Comparison of ENCODE assay signal across 9 cellular contexts in the genomic region with DNA sequence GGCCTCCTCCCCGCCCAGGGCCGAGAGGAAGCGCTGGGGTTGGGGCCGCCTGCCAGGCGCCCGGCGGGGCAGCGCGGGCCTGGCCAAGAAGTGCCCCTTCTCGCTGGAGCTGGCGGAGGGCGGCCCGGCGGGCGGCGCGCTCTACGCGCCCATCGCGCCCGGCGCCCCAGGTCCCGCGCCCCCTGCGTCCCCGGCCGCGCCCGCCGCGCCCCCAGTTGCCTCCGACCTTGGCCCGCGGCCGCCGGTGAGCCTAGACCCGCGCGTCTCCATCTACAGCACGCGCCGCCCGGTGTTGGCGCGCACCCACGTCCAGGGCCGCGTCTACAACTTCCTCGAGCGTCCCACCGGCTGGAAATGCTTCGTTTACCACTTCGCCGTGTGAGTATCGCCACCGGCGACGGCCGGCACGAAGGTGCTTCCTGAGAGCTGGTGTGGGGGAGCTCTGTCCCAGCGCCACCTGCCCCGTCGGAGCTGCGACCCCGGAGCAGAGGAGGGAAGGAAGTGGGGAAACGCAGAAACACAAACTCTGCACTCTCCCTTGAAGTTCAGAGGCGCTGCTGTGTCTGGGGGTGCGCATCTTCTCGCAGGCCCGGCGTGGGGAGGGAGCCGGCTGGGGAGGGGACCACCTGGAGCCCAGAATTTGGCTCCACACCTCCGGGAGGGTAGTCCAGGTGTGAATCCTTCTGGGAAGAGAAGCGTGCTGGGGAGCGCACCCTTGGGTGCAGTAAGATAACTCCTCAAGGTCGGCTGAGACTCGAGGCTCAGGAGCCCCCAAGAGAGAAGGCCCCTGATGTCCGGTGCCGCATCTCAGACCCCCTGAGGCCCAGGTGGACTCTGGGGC. TPM values are rescaled to one million over a fixed set of nuclear protein-coding genes. Genes with fewer than 3 reads are reported as not detected.
DNase-seq lines count a peak whose midpoint lies in the region; ATAC-seq, FAIRE-seq and TF ChIP-seq lines count a peak whose summit lies in the region.
"Had no signal": no experiment of that assay in that cellular context is flagged by ENCODE, and none has a peak within 500 bp of the region (broad histone marks: within the 10 kb centered on the region; RNA-seq: fewer than 3 reads in every experiment).

No MANE protein-coding gene starts in this region.

- 40% methylated on average over 12 of the region's 80 CpGs for WGBS in A549 (ENCODE audit: missing lambda C conversion rate)

- H3K4me2 ChIP-seq in A549, result peak overlapping the region; percentile 100

- H3K4me3 ChIP-seq in A549 (peak overlapping the region; percentile 72), bronchial epithelial cell (ENCODE audit: low read depth, low read length) (peak overlapping the region; percentile 23)
- peak overlapping the region; percentile 71 for H3K4me3 ChIP-seq in naive thymus-derived CD4-positive, alpha-beta T cell (ENCODE audit: low read length)

- no peak; a peak in 2 of 6 replicates for ATAC-seq in A549
- peak; percentile 30 for ATAC-seq in naive thymus-derived CD4-positive, alpha-beta T cell
- no peak for ATAC-seq in HG02610 (IDR thresholded peaks at IDR 0.05; ENCODE audit: unreplicated experiment)
- ATAC-seq in GM19452 (IDR thresholded peaks at IDR 0.05; ENCODE audit: unreplicated experiment), result no peak
- no peak for ATAC-seq in GM21529 (IDR thresholded peaks at IDR 0.05; ENCODE audit: unreplicated experiment)

- peaks cover 0 to 3% (median 0%) of the 10 kb centered on the region in 5 donors for H3K36me3 Mint-ChIP-seq in naive thymus-derived CD4-positive, alpha-beta T cell

- no peak for TF ChIP-seq RAD21 in A549 (conservative IDR thresholded peaks at IDR 0.05 in 1 of 2, IDR thresholded peaks at IDR 0.05 in 1 of 2)

- H3K4me1 Mint-ChIP-seq in naive thymus-derived CD4-positive, alpha-beta T cell, result peaks cover 22 to 53% (median 41%) of the 10 kb centered on the region in 7 donors

- TF ChIP-seq POLR2A in A549 (IDR thresholded peaks at IDR 0.05; ENCODE audit: low read length), result no peak

- peaks cover 5% of the 10 kb centered on the region for H3K27me3 ChIP-seq in bronchial epithelial cell (ENCODE audit: control insufficient read depth, insufficient read depth, low read length)
- no peaks in the 10 kb centered on the region for H3K27me3 ChIP-seq in naive thymus-derived CD4-positive, alpha-beta T cell (ENCODE audit: control insufficient read depth in 2 of 2, insufficient read depth in 2 of 2, low read length in 2 of 2)

- H3K4me3 Mint-ChIP-seq in naive thymus-derived CD4-positive, alpha-beta T cell, result peak overlapping the region; percentile 93 to 99 (median 96)

- CTCF ChIA-PET in A549 (lab: Yijun Ruan, JAX), result interaction anchor here (1.1 to 4.2 kb wide), 2 partner anchors 87 to 248 kb away, joined by 3 to 16 read pairs; no protein-coding TSS in a partner anchor
- CTCF ChIA-PET in naive thymus-derived CD4-positive, alpha-beta T cell (lab: Charles Lee), result interaction anchor here (0.8 to 1.6 kb wide), 5 partner anchors 20 to 443 kb away, joined by 3 to 4 read pairs (median 3); no protein-coding TSS in a partner anchor

- H3K4me1 ChIP-seq in A549, result peaks cover 6% of the 10 kb centered on the region
- H3K4me1 ChIP-seq in naive thymus-derived CD4-positive, alpha-beta T cell (ENCODE audit: control insufficient read depth in 2 of 2, insufficient read depth in 2 of 2, low read length in 2 of 2), result peaks cover 22 to 56% of the 10 kb centered on the region in 2 donors

- H3K27me3 Mint-ChIP-seq in naive thymus-derived CD4-positive, alpha-beta T cell, result peaks cover 0 to 20% (median 0%) of the 10 kb centered on the region in 5 donors

- no peak for TF ChIP-seq EP300 in A549 (IDR thresholded peaks at IDR 0.05)

- TF ChIP-seq CTCF in A549 (IDR thresholded peaks at IDR 0.05) (no peak), bronchial epithelial cell (IDR thresholded peaks at IDR 0.05; ENCODE audit: insufficient read depth, low read length, severe bottlenecking) (no peak)

- no peak for FAIRE-seq in A549 (lab: Jason Lieb, UNC)
- FAIRE-seq in bronchial epithelial cell (lab: Jason Lieb, UNC), result no peak

- H3K36me3 ChIP-seq in bronchial epithelial cell (ENCODE audit: control insufficient read depth, insufficient read depth, low read length), result no peaks in the 10 kb centered on the region
- peaks cover 0 to 8% (median 0%) of the 10 kb centered on the region in 3 experiments for H3K36me3 ChIP-seq in naive thymus-derived CD4-positive, alpha-beta T cell (ENCODE audit: control insufficient read depth in 2 of 3, insufficient read depth in 3 of 3, low read length in 3 of 3)

- peaks cover 0 to 2% (median 0%) of the 10 kb centered on the region in 11 donors for H3K9me3 Mint-ChIP-seq in naive thymus-derived CD4-positive, alpha-beta T cell

- intact Hi-C loops in naive thymus-derived CD4-positive, alpha-beta T cell (cut with micrococcal nuclease), result loop anchor here (1.0 to 5.0 kb wide), 4 partner anchors 37 to 611 kb away; partner anchors contain the start of genes CARS1 (in 1 of the 2), CDKN1C (in 1 of the 2) and TSSC4 (in 1 of the 2)

- POLR2A ChIA-PET in A549 (lab: Yijun Ruan, JAX), result no interaction called here
- POLR2A ChIA-PET in naive thymus-derived CD4-positive, alpha-beta T cell (lab: Charles Lee), result interaction anchor here (0.7 to 2.0 kb wide), 6 partner anchors 20 to 86 kb away, joined by 3 to 7 read pairs (median 4); partner anchors contain the start of gene TSSC4

- DNase-seq in A549 (ENCODE audit: low read depth in 1 of 2, low spot score in 1 of 2) (no peak), NCI-H1105 (lab: John Stamatoyannopoulos, UW) (peak; percentile 10), bronchial epithelial cell (ENCODE audit: low read depth) (no peak), NCI-H510A (lab: John Stamatoyannopoulos, UW) (no peak)
- DNase-seq in naive thymus-derived CD4-positive, alpha-beta T cell, result peak in 7 of 9 donors; percentile 26 to 50 (median 44)
- DNase-seq: occipital lobe had no signal

- H3K27ac ChIP-seq in A549, result peak overlapping the region; percentile 53 to 80; a peak in 5 of 6 replicates
- H3K27ac ChIP-seq in naive thymus-derived CD4-positive, alpha-beta T cell (ENCODE audit: low read depth, low read length), result peak overlapping the region; percentile 52

- H3K9me3 ChIP-seq in A549, result peaks cover 17% of the 10 kb centered on the region
- H3K9me3 ChIP-seq in naive thymus-derived CD4-positive, alpha-beta T cell (ENCODE audit: control insufficient read depth in 2 of 3, low read length in 3 of 3), result no peaks in the 10 kb centered on the region

- H3K27ac Mint-ChIP-seq in naive thymus-derived CD4-positive, alpha-beta T cell, result peak overlapping the region; percentile 73 to 92 (median 89)

TF ChIP-seq in A549, 52 proteins besides CTCF, POLR2A, EP300 and RAD21:
- no peak for TF ChIP-seq MAZ (IDR thresholded peaks at IDR 0.05; ENCODE audit: borderline replicate concordance, low read depth, low read length)
- TF ChIP-seq, protein P1, sequence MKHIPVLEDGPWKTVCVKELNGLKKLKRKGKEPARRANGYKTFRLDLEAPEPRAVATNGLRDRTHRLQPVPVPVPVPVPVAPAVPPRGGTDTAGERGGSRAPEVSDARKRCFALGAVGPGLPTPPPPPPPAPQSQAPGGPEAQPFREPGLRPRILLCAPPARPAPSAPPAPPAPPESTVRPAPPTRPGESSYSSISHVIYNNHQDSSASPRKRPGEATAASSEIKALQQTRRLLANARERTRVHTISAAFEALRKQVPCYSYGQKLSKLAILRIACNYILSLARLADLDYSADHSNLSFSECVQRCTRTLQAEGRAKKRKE (CRISPR knock-in tag; IDR thresholded peaks at IDR 0.05; ENCODE audit: low read depth), result no peak
- no peak for TF ChIP-seq RFX5 (IDR thresholded peaks at IDR 0.05)

RNA-seq across cellular contexts. Expression of gene KCNQ1, which starts 0.5 kb away (rescaled TPM):
- polyA plus RNA-seq in A549 (2011; rRNA removed) (0.17 and 0.26 TPM in 2 replicates), A549 (2017; fragmentation: RNase III; extraction: RNeasy Plus Mini Kit Qiagen cat#74134 plus additional on column Dnase treatment) (0.12 to 0.14 TPM (median 0.13 TPM) in 3 replicates)
- 0.05 and 0.14 TPM in 2 replicates for polyA plus RNA-seq in A549 (2012; cell fraction: cytosol; rRNA removed)
- polyA plus RNA-seq in A549 (2012; cell fraction: nucleus; rRNA removed), result 0.09 and 0.49 TPM in 2 replicates
- 0.15 TPM in 1 of 2 replicates, not detected in the other for polyA minus RNA-seq in A549 (2011; rRNA and poly(A)+ RNA removed)
- 1.0 and 1.6 TPM in 2 replicates for total RNA-seq in bronchial epithelial cell
- 10 to 100 TPM; 14.7 to 46.4 (median 41.4) TPM for total RNA-seq in naive thymus-derived CD4-positive, alpha-beta T cell
- polyA plus RNA-seq in naive thymus-derived CD4-positive, alpha-beta T cell, result 10 to 100 TPM; 15.8 to 20.9 TPM

RNA-seq across cellular contexts. Expression of gene TRPM5, which starts 1.0 kb away (rescaled TPM):
- not detected in 2 replicates for polyA plus RNA-seq in A549 (2011; rRNA removed)
- polyA plus RNA-seq in A549 (2012; cell fraction: cytosol; rRNA removed), result not detected in 2 replicates
- 0.01 TPM in 1 of 2 replicates, not detected in the other for polyA plus RNA-seq in A549 (2012; cell fraction: nucleus; rRNA removed)
- not detected in 3 replicates for polyA plus RNA-seq in A549 (2017; fragmentation: RNase III; extraction: RNeasy Plus Mini Kit Qiagen cat#74134 plus additional on column Dnase treatment)
- not detected in 2 replicates for polyA minus RNA-seq in A549 (2011; rRNA and poly(A)+ RNA removed)
- not detected in 2 replicates for total RNA-seq in bronchial epithelial cell
- total RNA-seq in naive thymus-derived CD4-positive, alpha-beta T cell, result 1 to 10 TPM in 1 of 5 experiments, under 1 TPM in 4; 0.05 to 1.1 (median 0.73) TPM
- under 1 TPM in 1 of 2 donors, not detected in 1; 0.09 TPM for polyA plus RNA-seq in naive thymus-derived CD4-positive, alpha-beta T cell
- total RNA-seq: occipital lobe had no signal

RNA-seq across cellular contexts. Expression of gene TSSC4, which starts 44.8 kb away (rescaled TPM):
- polyA plus RNA-seq in A549 (2011; rRNA removed), result 21.8 and 22.2 TPM in 2 replicates
- 52.7 and 64.5 TPM in 2 replicates for polyA plus RNA-seq in A549 (2012; cell fraction: cytosol; rRNA removed)
- polyA plus RNA-seq in A549 (2012; cell fraction: nucleus; rRNA removed), result 72.1 and 98.1 TPM in 2 replicates
- 45.1 to 45.8 TPM (median 45.5 TPM) in 3 replicates for polyA plus RNA-seq in A549 (2017; fragmentation: RNase III; extraction: RNeasy Plus Mini Kit Qiagen cat#74134 plus additional on column Dnase treatment)
- 19.4 and 28.2 TPM in 2 replicates for polyA minus RNA-seq in A549 (2011; rRNA and poly(A)+ RNA removed)
- 80.8 and 86.3 TPM in 2 replicates for total RNA-seq in bronchial epithelial cell
- 10 to 100 TPM; 43.6 to 55.0 (median 50.9) TPM for total RNA-seq in naive thymus-derived CD4-positive, alpha-beta T cell
- 10 to 100 TPM; 51.7 to 83.7 TPM for polyA plus RNA-seq in naive thymus-derived CD4-positive, alpha-beta T cell

Comparison
In these comparisons a context has a peak if more than half of its experiments do, and no peak if none do; other contexts are left out.
1. DNase-seq: peak in NCI-H1105 (single experiment) and naive thymus-derived CD4-positive, alpha-beta T cell (7 of 9); none in A549 (0 of 2), bronchial epithelial cell (single experiment) and NCI-H510A (single experiment).
2. Peak in every context shown above with its lines, with median percentiles within 50 percentile points of each other: H3K4me3 ChIP-seq.